Comparison of ENCODE assay signal across 8 cellular contexts in genomic region chr10:100345570-100346330, GRCh38. TPM values are rescaled to one million over a fixed set of nuclear protein-coding genes. Genes with fewer than 3 reads are reported as not detected.
DNase-seq lines count a peak whose midpoint lies in the region; ATAC-seq and TF ChIP-seq lines count a peak whose summit lies in the region.

No MANE protein-coding gene starts in this region.

- no peak overlapping the region for H3K27ac ChIP-seq in HL-60 (replicated peaks)
- H3K27ac ChIP-seq in transverse colon, result peak overlapping the region in 1 of 4 donors; percentile 66

- ATAC-seq in HG03354 (IDR thresholded peaks at IDR 0.05; ENCODE audit: poor library complexity, severe bottlenecking, unreplicated experiment), result no peak

- 0 to 64% methylated on average over 2 to 9 of the region's 9 CpGs for WGBS in transverse colon (ENCODE audit: low coverage in 1 of 2), 2 donors

- in situ Hi-C loops in transverse colon (cut with MboI; ENCODE audit: low pct_ligation_motif_present in 1 of 4, low pct_unique_long_range_greater_than_20kb in 1 of 4, low sequenced_read_pairs in 3 of 4), result loop anchor here in 3 of 4 donors (10.0 to 25.0 kb wide), 2 partner anchors 167 to 169 kb away; partner anchors contain the start of gene SEC31B (in 3 of the 3)

- no peaks in the 10 kb centered on the region for H3K9me3 ChIP-seq in transverse colon

- no peak for TF ChIP-seq EP300 in transverse colon (IDR thresholded peaks at IDR 0.05; ENCODE audit: low read depth)

- TF ChIP-seq POLR2A in transverse colon (IDR thresholded peaks at IDR 0.05), result no peak

- H3K4me3 ChIP-seq in HL-60 (replicated peaks; ENCODE audit: insufficient read depth, low read length) (peak overlapping the region; percentile 81), transverse colon (peak overlapping the region in 3 of 4 donors; percentile 50 to 73 (median 62))

- TF ChIP-seq CTCF in HL-60 (IDR thresholded peaks at IDR 0.05; ENCODE audit: insufficient read depth, low read length), result no peak
- no peak for TF ChIP-seq CTCF in transverse colon (IDR thresholded peaks at IDR 0.05)

- DNase-seq in AG08395 (ENCODE audit: low spot score) (peak; percentile 59), HL-60 (ENCODE audit: low read depth in 1 of 2, low spot score in 1 of 2) (no peak), amniotic epithelial cell (ENCODE audit: low read depth) (peak; percentile 77), kidney tubule cell (ENCODE audit: low spot score) (peak; percentile 90), transverse colon (no peak), NCI-H2029 treated with DMSO at 0.1 percent for 48 hours (lab: John Stamatoyannopoulos, UW) (no peak)
- no peak for DNase-seq in activated effector memory CD4-positive, alpha-beta T cell treated with Interleukin-2 at 50 U/mL for 16 hours

- no peaks in the 10 kb centered on the region for H3K36me3 ChIP-seq in transverse colon

- intact Hi-C loops in transverse colon (cut with DNase I; ENCODE audit: low total_unique reads), result no loop called here

- no peaks in the 10 kb centered on the region for H3K27me3 ChIP-seq in HL-60 (ENCODE audit: insufficient read depth, poor library complexity, severe bottlenecking)
- H3K27me3 ChIP-seq in transverse colon, result no peaks in the 10 kb centered on the region

- H3K4me1 ChIP-seq in transverse colon, result peaks cover 0 to 44% (median 21%) of the 10 kb centered on the region in 4 donors

RNA-seq across cellular contexts. Expression of gene SCD, which starts 1.3 kb away (rescaled TPM):
- 10 to 100 TPM in 3 of 4 donors, 1 to 10 TPM in 1; 9.2 to 62.1 (median 21.8) TPM for total RNA-seq in transverse colon

RNA-seq across cellular contexts. Expression of gene PKD2L1, which starts 15.7 kb away (rescaled TPM):
- total RNA-seq in transverse colon, result 1 to 10 TPM in 1 of 4 donors, under 1 TPM in 1, not detected in 2; 0.14 to 1.9 TPM

RNA-seq across cellular contexts. Expression of gene BLOC1S2, which starts 59.3 kb away (rescaled TPM):
- 10 to 100 TPM in 2 of 4 donors, 1 to 10 TPM in 1, not detected in 1; 1.1 to 20.3 (median 13.4) TPM for total RNA-seq in transverse colon

Comparison
In these comparisons a context has a peak if more than half of its experiments do, and no peak if none do; other contexts are left out.
1. DNase-seq: peak in AG08395 (single experiment), amniotic epithelial cell (single experiment) and kidney tubule cell (single experiment); none in HL-60 (0 of 2), transverse colon (single experiment), NCI-H2029 treated with DMSO at 0.1 percent for 48 hours (single experiment) and activated effector memory CD4-positive, alpha-beta T cell treated with Interleukin-2 at 50 U/mL for 16 hours (single experiment).